Comparison of ENCODE assay signal across 2 cellular contexts in genomic region chr22:30881361-30882180, GRCh38.
A peak's percentile ranks its signal among the peaks of the same experiment; 100 is the strongest.
TF ChIP-seq lines count a peak whose summit lies in the region.

No MANE protein-coding gene starts in this region.

TF ChIP-seq in K562, 482 proteins besides CTCF, POLR2A, EP300 and RAD21 (continued from another document and continues in another):
- TF ChIP-seq MAZ (CRISPR knock-in tag; conservative IDR thresholded peaks at IDR 0.05 in 1 of 2, IDR thresholded peaks at IDR 0.05 in 1 of 2) (peak; percentile 55 to 56; a peak in 3 of 4 replicates), FOXP1 (CRISPR knock-in tag; IDR thresholded peaks at IDR 0.05) (0 out of 2 replicates have a peak, but pooled peaks have one; percentile 38), BHLHE40 (IDR thresholded peaks at IDR 0.05; ENCODE audit: low read length) (peak; percentile 69), CREM (IDR thresholded peaks at IDR 0.05; ENCODE audit: low read depth) (peak; percentile 46; the same call in 1 of the 2 replicates), YY1 (IDR thresholded peaks at IDR 0.05; ENCODE audit: borderline replicate concordance in 1 of 3, control insufficient read depth in 1 of 3, extremely low read depth in 1 of 3, insufficient read depth in 3 of 3, insufficient read length in 1 of 3, insufficient replicate concordance in 2 of 3, low read depth in 1 of 3, low read length in 2 of 3) (peak in 1 of 3 experiments; percentile 45), CXXC5 (CRISPR knock-in tag; IDR thresholded peaks at IDR 0.05) (peak; percentile 57), MTA3 (IDR thresholded peaks at IDR 0.05; ENCODE audit: borderline replicate concordance) (0 out of 2 replicates have a peak, but pooled peaks have one; percentile 45), NCOR1 (IDR thresholded peaks at IDR 0.05) (peak; percentile 78), ARID2 (IDR thresholded peaks at IDR 0.05) (no peak), SMARCE1 (IDR thresholded peaks at IDR 0.05) (peak; percentile 75; the same call in 1 of the 2 replicates), CCNT2 (IDR thresholded peaks at IDR 0.05; ENCODE audit: borderline replicate concordance, extremely low read depth, insufficient read length, low read depth, low read length) (peak; percentile 73), NFE2 (IDR thresholded peaks at IDR 0.05; ENCODE audit: low read depth) (peak; percentile 79), RNF2 (IDR thresholded peaks at IDR 0.05) (peak; percentile 92), ARID1B (IDR thresholded peaks at IDR 0.05) (peak; percentile 91), JUND (IDR thresholded peaks at IDR 0.05; ENCODE audit: borderline replicate concordance, low read depth, low read length) (peak; percentile 62), JUND (tag; IDR thresholded peaks at IDR 0.05; ENCODE audit: borderline replicate concordance, low read depth, low read length) (peak; percentile 47; the same call in 1 of the 3 replicates), ETS1 (conservative IDR thresholded peaks at IDR 0.05; ENCODE audit: control insufficient read depth, low read depth, low read length) (no peak), PHF8 (IDR thresholded peaks at IDR 0.05; ENCODE audit: borderline replicate concordance, low read length) (peak; percentile 58; the same call in 1 of the 2 replicates), RCOR1 (IDR thresholded peaks at IDR 0.05; ENCODE audit: borderline replicate concordance in 1 of 2, low read depth in 2 of 2, low read length in 2 of 2) (peak in 1 of 2 experiments; percentile 73; a peak in 2 of 4 replicates), MYC (IDR thresholded peaks at IDR 0.05; ENCODE audit: low read depth, low read length) (peak; percentile 81), MYC (CRISPR knock-in tag; IDR thresholded peaks at IDR 0.05; ENCODE audit: borderline replicate concordance, low read depth) (no peak), RBBP5 (IDR thresholded peaks at IDR 0.05; ENCODE audit: borderline replicate concordance, insufficient read depth, low read length, poor library complexity, severe bottlenecking) (peak; percentile 50), YBX1 (IDR thresholded peaks at IDR 0.05) (no peak), ZNF592 (IDR thresholded peaks at IDR 0.05) (peak; percentile 90), UBTF (IDR thresholded peaks at IDR 0.05; ENCODE audit: borderline replicate concordance in 1 of 2, low read depth in 2 of 2, low read length in 2 of 2) (peak; percentile 58 to 79; a peak in 2 of 4 replicates), ZNF589 (CRISPR knock-in tag; IDR thresholded peaks at IDR 0.05; ENCODE audit: low read depth) (no peak), POLR2G (IDR thresholded peaks at IDR 0.05; ENCODE audit: low read depth, low read length) (peak; percentile 96)

TF ChIP-seq in HepG2, 621 proteins besides CTCF, POLR2A, EP300 and RAD21 (continued from another document and continues in another):
- peak; percentile 96 for TF ChIP-seq TFAP4 (IDR thresholded peaks at IDR 0.05; ENCODE audit: borderline replicate concordance, low read depth)
- TF ChIP-seq ZNF781 (CRISPR knock-in tag; IDR thresholded peaks at IDR 0.05; ENCODE audit: borderline replicate concordance, not compliant biosample characterization), result no peak
- no peak for TF ChIP-seq ZNF580 (CRISPR knock-in tag; IDR thresholded peaks at IDR 0.05; ENCODE audit: borderline replicate concordance, low read depth)
- no peak for TF ChIP-seq MYNN (CRISPR knock-in tag; IDR thresholded peaks at IDR 0.05; ENCODE audit: low read depth)
- no peak for TF ChIP-seq PAWR (CRISPR knock-in tag; IDR thresholded peaks at IDR 0.05; ENCODE audit: borderline replicate concordance)
- 0 out of 2 replicates have a peak, but pooled peaks have one; percentile 9 for TF ChIP-seq ZNF224 (CRISPR knock-in tag; IDR thresholded peaks at IDR 0.05)
- TF ChIP-seq TAF15 (IDR thresholded peaks at IDR 0.05; ENCODE audit: low read depth, low read length, poor library complexity, severe bottlenecking), result no peak
- TF ChIP-seq PRDM15 (CRISPR knock-in tag; IDR thresholded peaks at IDR 0.05), result no peak
- no peak for TF ChIP-seq E2F5 (CRISPR knock-in tag; conservative IDR thresholded peaks at IDR 0.05)
- TF ChIP-seq ATRX (CRISPR knock-in tag; IDR thresholded peaks at IDR 0.05; ENCODE audit: borderline replicate concordance), result no peak
- no peak for TF ChIP-seq ZBTB2 (CRISPR knock-in tag; IDR thresholded peaks at IDR 0.05; ENCODE audit: low read depth)
- TF ChIP-seq ZKSCAN8 (CRISPR knock-in tag; IDR thresholded peaks at IDR 0.05; ENCODE audit: borderline replicate concordance), result 0 out of 2 replicates have a peak, but pooled peaks have one; percentile 25
- TF ChIP-seq MAZ (IDR thresholded peaks at IDR 0.05; ENCODE audit: borderline replicate concordance, low read depth, low read length), result no peak
- 0 out of 2 replicates have a peak, but pooled peaks have one; percentile 31 for TF ChIP-seq MAZ (CRISPR knock-in tag; IDR thresholded peaks at IDR 0.05; ENCODE audit: low read depth)
- TF ChIP-seq BCLAF1 (IDR thresholded peaks at IDR 0.05), result no peak
- TF ChIP-seq HINFP (CRISPR knock-in tag; IDR thresholded peaks at IDR 0.05; ENCODE audit: low read depth), result 0 out of 2 replicates have a peak, but pooled peaks have one; percentile 33
- no peak for TF ChIP-seq ZNF615 (CRISPR knock-in tag; IDR thresholded peaks at IDR 0.05; ENCODE audit: borderline replicate concordance)
- no peak for TF ChIP-seq STAT5B (CRISPR knock-in tag; IDR thresholded peaks at IDR 0.05)
- TF ChIP-seq ZNF761 (CRISPR knock-in tag; conservative IDR thresholded peaks at IDR 0.05), result no peak
- TF ChIP-seq ZNF564 (CRISPR knock-in tag; IDR thresholded peaks at IDR 0.05), result no peak
- peak; percentile 84; the same call in 1 of the 2 replicates for TF ChIP-seq ESRRA (CRISPR knock-in tag; IDR thresholded peaks at IDR 0.05; ENCODE audit: low read depth)
- no peak for TF ChIP-seq U2AF2 (IDR thresholded peaks at IDR 0.05; ENCODE audit: low read depth, low read length)
- TF ChIP-seq SKI (IDR thresholded peaks at IDR 0.05; ENCODE audit: partially characterized antibody), result no peak
- TF ChIP-seq ZBTB14 (CRISPR knock-in tag; IDR thresholded peaks at IDR 0.05), result no peak
- TF ChIP-seq ZNF790 (CRISPR knock-in tag; IDR thresholded peaks at IDR 0.05; ENCODE audit: borderline replicate concordance), result no peak
- peak; percentile 26; the same call in 1 of the 2 replicates for TF ChIP-seq MEF2D (CRISPR knock-in tag; IDR thresholded peaks at IDR 0.05)
- TF ChIP-seq ZSCAN22 (CRISPR knock-in tag; IDR thresholded peaks at IDR 0.05), result no peak
- no peak for TF ChIP-seq DNMT3B (CRISPR knock-in tag; conservative IDR thresholded peaks at IDR 0.05)
- TF ChIP-seq ZNF777 (CRISPR knock-in tag; IDR thresholded peaks at IDR 0.05), result no peak
- no peak for TF ChIP-seq PTBP1 (IDR thresholded peaks at IDR 0.05; ENCODE audit: low read depth, low read length, poor library complexity, severe bottlenecking)
- peak; percentile 39; the same call in 1 of the 2 replicates for TF ChIP-seq ZNF644 (CRISPR knock-in tag; IDR thresholded peaks at IDR 0.05; ENCODE audit: low read depth)
- TF ChIP-seq SALL1 (CRISPR knock-in tag; IDR thresholded peaks at IDR 0.05), result no peak; the same call in 1 of the 2 replicates
- no peak; the same call in 1 of the 2 replicates for TF ChIP-seq BCL6 (CRISPR knock-in tag; IDR thresholded peaks at IDR 0.05)
- no peak for TF ChIP-seq PAF1 (CRISPR knock-in tag; IDR thresholded peaks at IDR 0.05)
- TF ChIP-seq ATF2 (CRISPR knock-in tag; IDR thresholded peaks at IDR 0.05), result no peak
